14 cellular contexts compared by ENCODE assay signal in the genomic region with DNA sequence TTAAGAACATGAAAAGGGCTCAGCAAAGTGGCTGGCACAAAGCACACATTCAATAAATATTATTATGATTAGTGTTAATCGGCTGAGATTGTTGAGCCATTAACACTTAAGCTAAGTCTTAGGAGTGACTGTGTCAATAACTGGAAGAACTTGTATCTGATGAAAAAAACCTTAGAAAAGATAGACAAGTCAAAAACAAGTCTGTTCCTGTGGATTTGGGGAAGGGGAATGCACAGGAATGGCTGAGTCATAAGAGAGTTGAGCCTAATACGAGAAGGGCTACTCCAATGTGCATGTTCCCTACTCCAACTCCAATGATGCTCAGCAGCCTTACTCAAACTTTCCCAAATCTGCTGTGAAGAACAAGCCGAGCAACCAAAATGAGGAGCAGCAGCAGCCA. TPM values are rescaled to one million over a fixed set of nuclear protein-coding genes. Genes with fewer than 3 reads are reported as not detected.
A peak's percentile ranks its signal among the peaks of the same experiment; 100 is the strongest.
DNase-seq lines count a peak whose midpoint lies in the region; ATAC-seq and TF ChIP-seq lines count a peak whose summit lies in the region.
"Had no signal": no experiment of that assay in that cellular context is flagged by ENCODE, and none has a peak within 500 bp of the region (broad histone marks: within the 10 kb centered on the region; RNA-seq: fewer than 3 reads in every experiment).

No MANE protein-coding gene starts in this region.

- H3K4me1 ChIP-seq in trophoblast cell (ENCODE audit: control insufficient read depth in 1 of 2, insufficient read depth in 2 of 2, low read length in 2 of 2) (peaks cover 19 to 28% of the 10 kb centered on the region in 2 experiments), psoas muscle (peaks cover 13% of the 10 kb centered on the region)

- no peak overlapping the region for H2AFZ ChIP-seq in trophoblast cell (ENCODE audit: insufficient read depth, low read length, poor library complexity)

- H3K27ac Mint-ChIP-seq in T-helper 17 cell (peak overlapping the region; percentile 49), osteocyte (ENCODE audit: unreplicated experiment) (no peak overlapping the region)
- H3K27ac Mint-ChIP-seq: B cell; CD4-positive, alpha-beta T cell had no signal

- H4K8ac ChIP-seq in trophoblast cell (ENCODE audit: low read depth, low read length), result no peak overlapping the region

- H3K9me3 Mint-ChIP-seq in osteocyte (ENCODE audit: unreplicated experiment), result no peaks in the 10 kb centered on the region
- H3K9me3 Mint-ChIP-seq: CD4-positive, alpha-beta T cell had no signal

- no peak overlapping the region for H3K9ac ChIP-seq in trophoblast cell (ENCODE audit: low read length)

- no peak overlapping the region for H3K14ac ChIP-seq in trophoblast cell (ENCODE audit: low read length)

- no peak overlapping the region for H2AK5ac ChIP-seq in trophoblast cell (ENCODE audit: low read length)

- H3K79me2 ChIP-seq in trophoblast cell (ENCODE audit: control insufficient read depth, insufficient read depth, low read length, poor library complexity), result peaks cover 1% of the 10 kb centered on the region

- peak overlapping the region; percentile 13 for H3K4ac ChIP-seq in trophoblast cell (ENCODE audit: low read depth, low read length)

- H2BK5ac ChIP-seq in trophoblast cell (ENCODE audit: low read depth, low read length, poor library complexity), result no peak overlapping the region

- peak overlapping the region; percentile 68 for H4K91ac ChIP-seq in trophoblast cell (ENCODE audit: low read depth, low read length)

- no peak overlapping the region for H3K4me3 Mint-ChIP-seq in T-helper 17 cell
- H3K4me3 Mint-ChIP-seq in osteocyte (ENCODE audit: unreplicated experiment), result no peak overlapping the region
- H3K4me3 Mint-ChIP-seq: B cell; CD4-positive, alpha-beta T cell had no signal

- H3K27ac ChIP-seq in trophoblast cell (ENCODE audit: low read depth, low read length) (no peak overlapping the region), psoas muscle (no peak overlapping the region)
- H3K27ac ChIP-seq: HL-60 had no signal

- H3K36me3 ChIP-seq in trophoblast cell (ENCODE audit: control insufficient read depth in 1 of 2, insufficient read depth in 2 of 2, low read length in 2 of 2) (no peaks in the 10 kb centered on the region), psoas muscle (ENCODE audit: insufficient read depth in 1 of 2, low read depth in 1 of 2) (no peaks in the 10 kb centered on the region)

- DNase-seq in HPDE6-E6E7 (ENCODE audit: extremely low spot score), result peak; percentile 38
- no peak for DNase-seq in T-helper 17 cell
- no peak for DNase-seq in trophoblast cell
- DNase-seq in psoas muscle, result no peak
- DNase-seq in osteocyte (ENCODE audit: extremely low spot score, unreplicated experiment), result no peak
- no peak for DNase-seq in NCI-H82 treated with DMSO at 0.1 percent for 48 hours (lab: John Stamatoyannopoulos, UW; ENCODE audit: unreplicated experiment)
- DNase-seq: C1 segment of cervical spinal cord; Calu3; CD4-positive, alpha-beta T cell; DMS 273 treated with DMSO at 0.1 percent for 48 hours; HCEC 1CT had no signal

- H3K23ac ChIP-seq in trophoblast cell (ENCODE audit: low read length), result no peak overlapping the region

- no peak overlapping the region for H3K4me2 ChIP-seq in trophoblast cell (ENCODE audit: low read length)

- H3K4me1 Mint-ChIP-seq in T-helper 17 cell (peaks cover 35% of the 10 kb centered on the region), osteocyte (ENCODE audit: unreplicated experiment) (peaks cover 32% of the 10 kb centered on the region)

- TF ChIP-seq CTCF in psoas muscle (IDR thresholded peaks at IDR 0.05) (no peak), osteocyte (IDR thresholded peaks at IDR 0.05) (no peak)

- H4K12ac ChIP-seq in trophoblast cell (ENCODE audit: low read depth, low read length), result no peak overlapping the region

- H3K4me3 ChIP-seq in trophoblast cell (ENCODE audit: low read depth, low read length) (no peak overlapping the region), psoas muscle (no peak overlapping the region)

- H3K18ac ChIP-seq in trophoblast cell (ENCODE audit: low read length), result peak overlapping the region; percentile 39

- H3K27me3 Mint-ChIP-seq in T-helper 17 cell (no peaks in the 10 kb centered on the region), osteocyte (ENCODE audit: unreplicated experiment) (no peaks in the 10 kb centered on the region)
- H3K27me3 Mint-ChIP-seq: B cell; CD4-positive, alpha-beta T cell had no signal

- peaks cover 17% of the 10 kb centered on the region for H3K79me1 ChIP-seq in trophoblast cell (ENCODE audit: low read length)

- no CpG with 5 or more reads among the region's 3 CpGs for WGBS in trophoblast cell (ENCODE audit: extremely low coverage, insufficient coverage, insufficient read length)
- 82 to 91% (median 88%) methylated on average over 3 of the region's 3 CpGs for WGBS in psoas muscle, 3 donors

- H2BK12ac ChIP-seq in trophoblast cell (ENCODE audit: low read length), result peak overlapping the region; percentile 46

- no peak overlapping the region for H2BK120ac ChIP-seq in trophoblast cell (ENCODE audit: insufficient read depth, low read length, poor library complexity)

- peaks cover 2% of the 10 kb centered on the region for H3K36me3 Mint-ChIP-seq in T-helper 17 cell (ENCODE audit: low read depth)
- H3K36me3 Mint-ChIP-seq in osteocyte (ENCODE audit: unreplicated experiment), result no peaks in the 10 kb centered on the region

- ATAC-seq in T-helper 17 cell (no peak), esophagus mucosa (peak; percentile 58), psoas muscle (no peak)

- H3K9me3 ChIP-seq in T-helper 17 cell (ENCODE audit: control insufficient read depth, low read length, poor library complexity, severe bottlenecking), result no peaks in the 10 kb centered on the region
- H3K9me3 ChIP-seq in trophoblast cell (ENCODE audit: insufficient read depth, low read depth, low read length), result no peaks in the 10 kb centered on the region
- H3K9me3 ChIP-seq in psoas muscle, result no peaks in the 10 kb centered on the region

- intact Hi-C loops in psoas muscle (cut with DNase I), result no loop called here

- H3K27me3 ChIP-seq in trophoblast cell (ENCODE audit: insufficient read depth, low read length) (no peaks in the 10 kb centered on the region), psoas muscle (ENCODE audit: insufficient read depth in 3 of 3, low read length in 2 of 3) (no peaks in the 10 kb centered on the region)

RNA-seq across cellular contexts. Expression of a gene that starts 53.9 kb away (rescaled TPM):
- total RNA-seq in T-helper 17 cell, result 10 to 100 TPM; 19.2 to 28.9 TPM
- total RNA-seq in esophagus mucosa, result 17.9 TPM
- polyA plus RNA-seq in trophoblast cell (2013), result 29.4 and 30.7 TPM in 2 replicates
- total RNA-seq in psoas muscle, result 10 to 100 TPM; 10.7 to 21.2 (median 14.1) TPM
- polyA plus RNA-seq in psoas muscle, result 10 to 100 TPM; 13.4 to 24.4 (median 17.1) TPM
- total RNA-seq in osteocyte, result 24.1 and 25.2 TPM in 2 replicates
